Comparison of ENCODE assay signal across 7 cellular contexts in genomic region chr15:23565395-23566069, GRCh38. TPM values are rescaled to one million over a fixed set of nuclear protein-coding genes. Genes with fewer than 3 reads are reported as not detected.
DNase-seq lines count a peak whose midpoint lies in the region; ATAC-seq lines count a peak whose summit lies in the region.

MKRN3 (plus strand) TSS chr15:23565674; CDS start chr15:23565783, 109 bp downstream.

- no peaks in the 10 kb centered on the region for H3K27me3 ChIP-seq in layer of hippocampus (ENCODE audit: control insufficient read depth, insufficient read depth, low read length)

- H3K27ac ChIP-seq in layer of hippocampus (ENCODE audit: low read depth, low read length): peak within 1 kb of the TSS; percentile 82

- H3K36me3 Mint-ChIP-seq in activated naive CD8-positive, alpha-beta T cell treated with anti-CD3 and anti-CD28 coated beads, Interleukin-2, amount 10 ng/mL, durations not matched to agents 7 days and 5 days: no peaks in the 10 kb centered on the region
- no peaks in the 10 kb centered on the region for H3K36me3 Mint-ChIP-seq in stimulated activated effector memory CD8-positive, alpha-beta T cell treated with anti-CD3 and anti-CD28 coated beads, Interleukin-12 subunit alpha, Interleukin-12 subunit beta, amount 100 ng/mL, for 72 hours

- no peaks in the 10 kb centered on the region for H3K27me3 Mint-ChIP-seq in activated naive CD8-positive, alpha-beta T cell treated with anti-CD3 and anti-CD28 coated beads, Interleukin-2, amount 10 ng/mL, durations not matched to agents 7 days and 5 days

- DNase-seq in OCI-M1 (lab: John Stamatoyannopoulos, UW) (peak; percentile 91), posterior vena cava (ENCODE audit: low spot score) (no peak)
- peak; percentile 27 for DNase-seq in activated naive CD8-positive, alpha-beta T cell treated with anti-CD3 and anti-CD28 coated beads, Interleukin-2, amount 10 ng/mL, durations not matched to agents 7 days and 5 days
- peak in 1 of 2 donors; percentile 70 for DNase-seq in stimulated activated effector memory CD8-positive, alpha-beta T cell treated with anti-CD3 and anti-CD28 coated beads, Interleukin-12 subunit alpha, Interleukin-12 subunit beta, amount 100 ng/mL, for 72 hours (ENCODE audit: low spot score in 2 of 2)

- peak within 1 kb of the TSS; percentile 79 for H3K27ac Mint-ChIP-seq in activated naive CD8-positive, alpha-beta T cell treated with anti-CD3 and anti-CD28 coated beads, Interleukin-2, amount 10 ng/mL, durations not matched to agents 7 days and 5 days
- H3K27ac Mint-ChIP-seq in stimulated activated effector memory CD8-positive, alpha-beta T cell treated with anti-CD3 and anti-CD28 coated beads, Interleukin-12 subunit alpha, Interleukin-12 subunit beta, amount 100 ng/mL, for 72 hours: peak within 1 kb of the TSS; percentile 84

- no peaks in the 10 kb centered on the region for H3K4me1 Mint-ChIP-seq in activated naive CD8-positive, alpha-beta T cell treated with anti-CD3 and anti-CD28 coated beads, Interleukin-2, amount 10 ng/mL, durations not matched to agents 7 days and 5 days
- no peaks in the 10 kb centered on the region for H3K4me1 Mint-ChIP-seq in stimulated activated effector memory CD8-positive, alpha-beta T cell treated with anti-CD3 and anti-CD28 coated beads, Interleukin-12 subunit alpha, Interleukin-12 subunit beta, amount 100 ng/mL, for 72 hours

- intact Hi-C loops in posterior vena cava (cut with DNase I): no loop called here

- POLR2A ChIA-PET in activated naive CD8-positive, alpha-beta T cell treated with anti-CD3 and anti-CD28 coated beads, Interleukin-2, amount 10 ng/mL, durations not matched to agents 7 days and 5 days (lab: Charles Lee): no interaction called here

- ATAC-seq in HG03354 (IDR thresholded peaks at IDR 0.05; ENCODE audit: poor library complexity, severe bottlenecking, unreplicated experiment): peak; percentile 66
- ATAC-seq in activated naive CD8-positive, alpha-beta T cell treated with anti-CD3 and anti-CD28 coated beads, Interleukin-2, amount 10 ng/mL, durations not matched to agents 7 days and 5 days (ENCODE audit: low read depth): peak; percentile 40
- ATAC-seq in stimulated activated effector memory CD8-positive, alpha-beta T cell treated with anti-CD3 and anti-CD28 coated beads, Interleukin-12 subunit alpha, Interleukin-12 subunit beta, amount 100 ng/mL, for 72 hours: peak; percentile 73
- no peak for ATAC-seq in GM19397 (IDR thresholded peaks at IDR 0.05; ENCODE audit: unreplicated experiment)

- H3K4me3 Mint-ChIP-seq in activated naive CD8-positive, alpha-beta T cell treated with anti-CD3 and anti-CD28 coated beads, Interleukin-2, amount 10 ng/mL, durations not matched to agents 7 days and 5 days: peak within 1 kb of the TSS; percentile 70
- H3K4me3 Mint-ChIP-seq in stimulated activated effector memory CD8-positive, alpha-beta T cell treated with anti-CD3 and anti-CD28 coated beads, Interleukin-12 subunit alpha, Interleukin-12 subunit beta, amount 100 ng/mL, for 72 hours: peak within 1 kb of the TSS; percentile 59

- no peaks in the 10 kb centered on the region for H3K9me3 Mint-ChIP-seq in activated naive CD8-positive, alpha-beta T cell treated with anti-CD3 and anti-CD28 coated beads, Interleukin-2, amount 10 ng/mL, durations not matched to agents 7 days and 5 days
- peaks cover 9% of the 10 kb centered on the region for H3K9me3 Mint-ChIP-seq in stimulated activated effector memory CD8-positive, alpha-beta T cell treated with anti-CD3 and anti-CD28 coated beads, Interleukin-12 subunit alpha, Interleukin-12 subunit beta, amount 100 ng/mL, for 72 hours

RNA-seq across cellular contexts. Expression of gene MKRN3, which starts in this region (rescaled TPM):
- total RNA-seq in activated naive CD8-positive, alpha-beta T cell treated with anti-CD3 and anti-CD28 coated beads, Interleukin-2, amount 10 ng/mL, durations not matched to agents 7 days and 5 days: 1 to 10 TPM; 2.9 to 3.0 TPM
- not detected for total RNA-seq in posterior vena cava
